18 cellular contexts compared by ENCODE assay signal in genomic region chr6:14478396-14479225, GRCh38.
A peak's percentile ranks its signal among the peaks of the same experiment; 100 is the strongest.
DNase-seq lines count a peak whose midpoint lies in the region; ATAC-seq and TF ChIP-seq lines count a peak whose summit lies in the region.
"Had no signal": no experiment of that assay in that cellular context is flagged by ENCODE, and none has a peak within 500 bp of the region (broad histone marks: within the 10 kb centered on the region; RNA-seq: fewer than 3 reads in every experiment).

No MANE protein-coding gene starts in this region.

- no peak overlapping the region for H3K4me3 Mint-ChIP-seq in HFFc6
- H3K4me3 Mint-ChIP-seq: activated B cell treated with CpG ODN at 0.5 μM for 24 hours; activated CD8-positive, alpha-beta T cell treated with anti-CD3 and anti-CD28 coated beads, Interleukin-2, amount 10 ng/mL, durations not matched to agents 7 days and 5 days; activated naive CD8-positive, alpha-beta T cell treated with anti-CD3 and anti-CD28 coated beads for 36 hours; activated T-cell treated with anti-CD3 and anti-CD28 coated beads, Interleukin-2, amount 50 U/mL, for 4 hours; brain; natural killer cell treated with Interleukin-12 subunit alpha and Interleukin-12 subunit beta and Interleukin-15 and Interleukin-18, amount 100 ng/mL, for 72 hours had no signal

- intact Hi-C loops in lower lobe of right lung (cut with DNase I) = no loop called here
- intact Hi-C loops in mammary epithelial cell (cut with micrococcal nuclease) = no loop called here

- H3K27me3 ChIP-seq in MG63 (no peaks in the 10 kb centered on the region), lower lobe of right lung (ENCODE audit: low read depth) (no peaks in the 10 kb centered on the region), mammary epithelial cell (ENCODE audit: insufficient read depth, low read length) (no peaks in the 10 kb centered on the region)

- H3K27me3 Mint-ChIP-seq in HFFc6 (ENCODE audit: insufficient read depth) = no peaks in the 10 kb centered on the region; the same call in 1 of the 2 replicates
- H3K27me3 Mint-ChIP-seq: activated B cell treated with CpG ODN at 0.5 μM for 24 hours; activated naive CD8-positive, alpha-beta T cell treated with anti-CD3 and anti-CD28 coated beads for 36 hours had no signal

- H3K9ac ChIP-seq in mammary epithelial cell (ENCODE audit: insufficient read depth, low read length) = no peak overlapping the region

- no peak overlapping the region for H3K4me3 ChIP-seq in MG63
- no peak overlapping the region for H3K4me3 ChIP-seq in lower lobe of right lung
- H3K4me3 ChIP-seq in mammary epithelial cell (replicated peaks in 1 of 3; ENCODE audit: insufficient read depth in 1 of 3, low read depth in 2 of 3, low read length in 3 of 3) = no peak overlapping the region
- H3K4me3 ChIP-seq: prostate gland had no signal

- H3K27ac ChIP-seq in lower lobe of right lung = peak overlapping the region; percentile 29
- H3K27ac ChIP-seq in mammary epithelial cell (ENCODE audit: insufficient read depth, low read depth, low read length) = no peak overlapping the region

- H3K4me1 Mint-ChIP-seq in HFFc6 (ENCODE audit: low read depth) = no peaks in the 10 kb centered on the region
- H3K4me1 Mint-ChIP-seq: activated naive CD8-positive, alpha-beta T cell treated with anti-CD3 and anti-CD28 coated beads for 36 hours; brain had no signal

- no peaks in the 10 kb centered on the region for H4K20me1 ChIP-seq in mammary epithelial cell (ENCODE audit: insufficient read depth, low read length)

- dilution Hi-C loops in mammary epithelial cell (cut with HindIII; ENCODE audit: low sequenced_read_pairs) = no loop called here

- BruUV-seq in mammary epithelial cell (replicated peaks; lab: Mats Ljungman, UMichigan) = no TSS peak

- H3K79me2 ChIP-seq in mammary epithelial cell (ENCODE audit: insufficient read depth, low read length) = no peaks in the 10 kb centered on the region

- no peak overlapping the region for H2AFZ ChIP-seq in mammary epithelial cell (ENCODE audit: low read depth, low read length)

- H3K4me1 ChIP-seq in lower lobe of right lung (peaks cover 34% of the 10 kb centered on the region), mammary epithelial cell (ENCODE audit: insufficient read depth, low read length) (no peaks in the 10 kb centered on the region)
- H3K4me1 ChIP-seq: prostate gland had no signal

- CTCF ChIA-PET in mammary epithelial cell (lab: Charles Lee; ENCODE audit: low non-redundant PET) = no interaction called here

- H3K27ac Mint-ChIP-seq in HFFc6 = no peak overlapping the region
- H3K27ac Mint-ChIP-seq in activated naive CD4-positive, alpha-beta T cell treated with anti-CD3 and anti-CD28 coated beads, Interleukin-2, amount 50 U/mL, for 72 hours = no peak overlapping the region
- H3K27ac Mint-ChIP-seq: activated B cell treated with CpG ODN at 0.5 μM for 24 hours; activated CD8-positive, alpha-beta T cell treated with anti-CD3 and anti-CD28 coated beads, Interleukin-2, amount 10 ng/mL, durations not matched to agents 7 days and 5 days; activated naive CD8-positive, alpha-beta T cell treated with anti-CD3 and anti-CD28 coated beads for 36 hours; brain; natural killer cell treated with Interleukin-12 subunit alpha and Interleukin-12 subunit beta and Interleukin-15 and Interleukin-18, amount 100 ng/mL, for 72 hours had no signal

- peak; percentile 59 for ATAC-seq in lower lobe of right lung
- no peak for ATAC-seq in activated naive CD4-positive, alpha-beta T cell treated with anti-CD3 and anti-CD28 coated beads, Interleukin-2, amount 50 U/mL, for 72 hours
- ATAC-seq: activated CD8-positive, alpha-beta T cell treated with anti-CD3 and anti-CD28 coated beads, Interleukin-2, amount 10 ng/mL, durations not matched to agents 7 days and 5 days; activated T-cell treated with anti-CD3 and anti-CD28 coated beads, Interleukin-2, amount 50 U/mL, for 4 hours; natural killer cell treated with Interleukin-12 subunit alpha and Interleukin-12 subunit beta and Interleukin-15 and Interleukin-18, amount 100 ng/mL, for 72 hours had no signal

- TF ChIP-seq CTCF in lower lobe of right lung (IDR thresholded peaks at IDR 0.05) (no peak), mammary epithelial cell (conservative IDR thresholded peaks at IDR 0.05 in 1 of 2, IDR thresholded peaks at IDR 0.05 in 1 of 2; ENCODE audit: extremely low read depth in 1 of 2, insufficient read depth in 1 of 2, low read depth in 1 of 2, low read length in 2 of 2) (no peak), HFFc6 (IDR thresholded peaks at IDR 0.05) (no peak)

- no peak overlapping the region for H3K4me2 ChIP-seq in mammary epithelial cell (ENCODE audit: insufficient read depth, low read depth, low read length)

- H3K9me3 ChIP-seq in MG63 = no peaks in the 10 kb centered on the region; the same call in none of the 2 replicates
- no peaks in the 10 kb centered on the region for H3K9me3 ChIP-seq in lower lobe of right lung
- no peaks in the 10 kb centered on the region for H3K9me3 ChIP-seq in mammary epithelial cell (replicated peaks; ENCODE audit: insufficient read depth, low read length)
- H3K9me3 ChIP-seq: prostate gland had no signal

- DNase-seq in CD1c-positive myeloid dendritic cell (ENCODE audit: extremely low spot score) = peak; percentile 35
- peak; percentile 20 for DNase-seq in MG63
- peak; percentile 31 for DNase-seq in RPMI8226
- no peak for DNase-seq in lower lobe of right lung
- no peak for DNase-seq in mammary epithelial cell
- no peak for DNase-seq in HFFc6
- DNase-seq in activated naive CD4-positive, alpha-beta T cell treated with anti-CD3 and anti-CD28 coated beads, Interleukin-2, amount 50 U/mL, for 72 hours (ENCODE audit: low spot score in 2 of 2) = no peak
- DNase-seq in SW 1271 (lab: John Stamatoyannopoulos, UW) = no peak
- DNase-seq: activated B cell treated with CpG ODN at 0.5 μM for 24 hours; activated CD8-positive, alpha-beta T cell treated with anti-CD3 and anti-CD28 coated beads, Interleukin-2, amount 10 ng/mL, durations not matched to agents 7 days and 5 days; activated naive CD8-positive, alpha-beta T cell treated with anti-CD3 and anti-CD28 coated beads for 36 hours; activated T-cell treated with anti-CD3 and anti-CD28 coated beads, Interleukin-2, amount 50 U/mL, for 4 hours; hypothalamus; NCI-H1694 treated with DMSO at 0.1 percent for 48 hours; NCI-H526 had no signal

- 77% methylated on average over 10 of the region's 10 CpGs for WGBS in mammary epithelial cell (ENCODE audit: low coverage, missing lambda C conversion rate)

- H3K36me3 ChIP-seq in MG63 (no peaks in the 10 kb centered on the region), lower lobe of right lung (no peaks in the 10 kb centered on the region), mammary epithelial cell (ENCODE audit: insufficient read depth, low read length) (no peaks in the 10 kb centered on the region)
- H3K36me3 ChIP-seq: prostate gland had no signal

- H3K9me3 Mint-ChIP-seq in HFFc6 = peaks cover 7% of the 10 kb centered on the region
- H3K9me3 Mint-ChIP-seq in activated naive CD4-positive, alpha-beta T cell treated with anti-CD3 and anti-CD28 coated beads, Interleukin-2, amount 50 U/mL, for 72 hours = peaks cover 8 to 16% of the 10 kb centered on the region in 2 donors

- H3K36me3 Mint-ChIP-seq in HFFc6 (ENCODE audit: low read depth) = peaks cover 5% of the 10 kb centered on the region; the same call in 1 of the 2 replicates
- peaks cover 9 to 19% of the 10 kb centered on the region in 2 donors for H3K36me3 Mint-ChIP-seq in activated naive CD4-positive, alpha-beta T cell treated with anti-CD3 and anti-CD28 coated beads, Interleukin-2, amount 50 U/mL, for 72 hours

- in situ Hi-C loops in mammary epithelial cell (cut with MboI; ENCODE audit: low sequenced_read_pairs in 2 of 2) = no loop called here

Comparison
In these comparisons a context has a peak if more than half of its experiments do, and no peak if none do; other contexts are left out.
1. DNase-seq: peak in CD1c-positive myeloid dendritic cell (single experiment), MG63 (single experiment) and RPMI8226 (single experiment); none in lower lobe of right lung (single experiment), mammary epithelial cell (single experiment), HFFc6 (single experiment), activated naive CD4-positive, alpha-beta T cell treated with anti-CD3 and anti-CD28 coated beads, Interleukin-2, amount 50 U/mL, for 72 hours (0 of 2) and SW 1271 (0 of 2).
2. ATAC-seq: peak in lower lobe of right lung (2 of 2); none in activated naive CD4-positive, alpha-beta T cell treated with anti-CD3 and anti-CD28 coated beads, Interleukin-2, amount 50 U/mL, for 72 hours (0 of 2).